Comparison of ENCODE assay signal across 22 cellular contexts in the genomic region with DNA sequence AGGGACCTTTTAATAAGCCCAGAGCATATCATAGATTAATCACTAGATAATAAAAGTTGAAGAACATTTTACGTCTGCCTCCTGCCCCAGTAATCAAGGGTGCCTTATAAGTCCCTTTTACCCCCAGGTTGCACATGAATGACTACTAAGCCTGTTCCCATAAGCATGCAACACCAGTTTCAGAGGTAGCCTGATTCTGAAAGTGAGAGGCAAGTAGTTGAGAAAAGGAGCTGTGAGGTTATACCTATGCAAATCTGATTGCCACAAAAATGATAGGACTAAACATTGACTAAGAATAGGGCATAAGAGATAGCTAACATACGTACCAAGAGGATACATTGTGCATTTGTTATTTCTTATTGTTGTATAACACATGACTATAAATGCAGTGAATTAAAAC.
DNase-seq lines count a peak whose midpoint lies in the region; ATAC-seq, FAIRE-seq and TF ChIP-seq lines count a peak whose summit lies in the region.
"Had no signal": no experiment of that assay in that cellular context is flagged by ENCODE, and none has a peak within 500 bp of the region (broad histone marks: within the 10 kb centered on the region; RNA-seq: fewer than 3 reads in every experiment).

No MANE protein-coding gene starts in this region.

- no peaks in the 10 kb centered on the region for H3K36me3 Mint-ChIP-seq in type B pancreatic cell
- H3K36me3 Mint-ChIP-seq: CD4-positive, alpha-beta memory T cell; T-cell had no signal

- H3K27ac Mint-ChIP-seq in type B pancreatic cell, result no peak overlapping the region
- H3K27ac Mint-ChIP-seq: CD4-positive, alpha-beta memory T cell; T-cell had no signal

- no peaks in the 10 kb centered on the region for H3K4me1 Mint-ChIP-seq in type B pancreatic cell (ENCODE audit: unreplicated experiment)
- H3K4me1 Mint-ChIP-seq: CD4-positive, alpha-beta memory T cell; T-cell had no signal

- FAIRE-seq in urothelium cell line (lab: Jason Lieb, UNC), result no peak
- FAIRE-seq: GM12891 had no signal

- H3K27me3 Mint-ChIP-seq in type B pancreatic cell, result no peaks in the 10 kb centered on the region
- H3K27me3 Mint-ChIP-seq: CD4-positive, alpha-beta memory T cell; T-cell had no signal

- H3K9me3 Mint-ChIP-seq in type B pancreatic cell, result no peaks in the 10 kb centered on the region

- TF ChIP-seq CTCF in type B pancreatic cell (conservative IDR thresholded peaks at IDR 0.05), result no peak

- H3K4me3 Mint-ChIP-seq in type B pancreatic cell, result no peak overlapping the region
- H3K4me3 Mint-ChIP-seq: CD4-positive, alpha-beta memory T cell; T-cell had no signal

- no peak for DNase-seq in urothelium cell line (ENCODE audit: low spot score)
- no peak for DNase-seq in stimulated activated CD4-positive, alpha-beta T cell treated with anti-CD3 and anti-CD28 coated beads, Interleukin-4, amount 100 ng/mL, for 1 hour
- no peak for DNase-seq in SHP77 (lab: John Stamatoyannopoulos, UW)
- DNase-seq in type B pancreatic cell (ENCODE audit: extremely low spot score, unreplicated experiment), result no peak
- DNase-seq: 8988T; Caco-2; CD4-positive, alpha-beta memory T cell; DMS 273 treated with DMSO at 0.1 percent for 48 hours; DMS79 treated with DMSO at 0.1 percent for 48 hours; KBM-7; NCI-H1092; NCI-H1436; NCI-H1930; NCI-H2227 treated with DMSO at 0.1 percent for 48 hours; NCI-H510A; NK-92 treated with Interleukin-12 subunit alpha and Interleukin-12 subunit beta, amount 100 ng/mL, for 24 hours; T-cell had no signal

- ATAC-seq in GM18498 (IDR thresholded peaks at IDR 0.05; ENCODE audit: unreplicated experiment) (peak; percentile 76), GM18870 (IDR thresholded peaks at IDR 0.05; ENCODE audit: unreplicated experiment) (peak; percentile 92), HG02938 (IDR thresholded peaks at IDR 0.05; ENCODE audit: unreplicated experiment) (peak; percentile 89), HG03521 (IDR thresholded peaks at IDR 0.05; ENCODE audit: unreplicated experiment) (peak; percentile 64)
- ATAC-seq: T-cell had no signal
